ENCODE assay signal across 1 cellular context in genomic region chr2:48530033-48530804, GRCh38.
TF ChIP-seq lines count a peak whose summit lies in the region.

Gene STON1 (plus strand): TSS chr2:48530154. CDS start chr2:48580634, 50,480 bp downstream.

TF ChIP-seq in K562, 482 proteins besides CTCF, POLR2A, EP300 and RAD21 (continued from another document):
- TF ChIP-seq CEBPZ (IDR thresholded peaks at IDR 0.05; ENCODE audit: borderline replicate concordance, low read depth, low read length) (no peak), ZNF408 (CRISPR knock-in tag; IDR thresholded peaks at IDR 0.05; ENCODE audit: low read depth) (no peak), MLX (CRISPR knock-in tag; conservative IDR thresholded peaks at IDR 0.05) (no peak), GABPB1 (CRISPR knock-in tag; IDR thresholded peaks at IDR 0.05) (peak; percentile 28; the same call in 1 of the 2 replicates), RBFOX2 (IDR thresholded peaks at IDR 0.05; ENCODE audit: low read depth, low read length) (0 out of 2 replicates have a peak, but pooled peaks have one; percentile 24), ZBTB7A (IDR thresholded peaks at IDR 0.05; ENCODE audit: borderline replicate concordance, control insufficient read depth, low read depth, low read length) (peak; percentile 38; the same call in 1 of the 2 replicates), VEZF1 (CRISPR knock-in tag; IDR thresholded peaks at IDR 0.05) (peak; percentile 78), E2F5 (CRISPR knock-in tag; IDR thresholded peaks at IDR 0.05) (no peak), POLR2G (IDR thresholded peaks at IDR 0.05; ENCODE audit: low read depth, low read length) (peak; percentile 65), MAZ (CRISPR knock-in tag; conservative IDR thresholded peaks at IDR 0.05 in 1 of 2, IDR thresholded peaks at IDR 0.05 in 1 of 2) (peak; percentile 43 to 49; a peak in 3 of 4 replicates), NONO (IDR thresholded peaks at IDR 0.05; ENCODE audit: low read depth in 2 of 2, low read length in 1 of 2) (peak in 1 of 2 experiments; percentile 44; a peak in 1 of 4 replicates), ZFX (CRISPR knock-in tag; IDR thresholded peaks at IDR 0.05) (peak; percentile 46; the same call in 1 of the 2 replicates), RREB1 (CRISPR knock-in tag; IDR thresholded peaks at IDR 0.05) (0 out of 2 replicates have a peak, but pooled peaks have one; percentile 45), PCBP1 (IDR thresholded peaks at IDR 0.05; ENCODE audit: low read depth, low read length, poor library complexity, severe bottlenecking) (peak; percentile 84), CTBP1 (IDR thresholded peaks at IDR 0.05; ENCODE audit: borderline replicate concordance) (0 out of 2 replicates have a peak, but pooled peaks have one; percentile 37), ZNF263 (CRISPR knock-in tag; IDR thresholded peaks at IDR 0.05; ENCODE audit: borderline replicate concordance) (peak; percentile 97), RB1 (IDR thresholded peaks at IDR 0.05; ENCODE audit: low read depth) (peak; percentile 11; the same call in 1 of the 2 replicates)
